In genomic region chr15:26854435-26854834, GRCh38 we compare ENCODE assay signal across 1 cellular context.
TF ChIP-seq lines count a peak whose summit lies in the region.

No MANE protein-coding gene starts in this region.

TF ChIP-seq in K562, 482 proteins besides CTCF, POLR2A, EP300 and RAD21 (continued from another document):
- TF ChIP-seq RNF219 (CRISPR knock-in tag; IDR thresholded peaks at IDR 0.05): no peak
